8 cellular contexts compared by ENCODE assay signal in genomic region chr1:11924334-11925195, GRCh38. TPM values are rescaled to one million over a fixed set of nuclear protein-coding genes. Genes with fewer than 3 reads are reported as not detected.
DNase-seq lines count a peak whose midpoint lies in the region; ATAC-seq and TF ChIP-seq lines count a peak whose summit lies in the region.

No MANE protein-coding gene starts in this region.

- H3K9me2 ChIP-seq in MM.1S (replicated peaks; ENCODE audit: insufficient read depth, low read length), result no peaks in the 10 kb centered on the region

- H3K4me1 ChIP-seq in DND-41 (ENCODE audit: insufficient read depth, low read length), result peaks cover 47% of the 10 kb centered on the region
- H3K4me1 ChIP-seq in MM.1S (ENCODE audit: low read length), result peaks cover 5% of the 10 kb centered on the region; the same call in 1 of the 2 replicates
- H3K4me1 ChIP-seq in effector memory CD4-positive, alpha-beta T cell (ENCODE audit: control insufficient read depth, insufficient read depth, low read length, poor library complexity, severe bottlenecking), result peaks cover 9% of the 10 kb centered on the region
- peaks cover 20% of the 10 kb centered on the region for H3K4me1 ChIP-seq in osteoblast (ENCODE audit: insufficient read depth, low read length)

- H3K27ac ChIP-seq in DND-41 (ENCODE audit: low read length), result peak overlapping the region; percentile 47
- peak overlapping the region; percentile 41; the same call in 1 of the 2 replicates for H3K27ac ChIP-seq in MM.1S (ENCODE audit: low read length)
- H3K27ac ChIP-seq in effector memory CD4-positive, alpha-beta T cell (ENCODE audit: insufficient read depth, low read length, poor library complexity, severe bottlenecking), result peak overlapping the region; percentile 5
- H3K27ac ChIP-seq in osteoblast (ENCODE audit: low read depth, low read length), result no peak overlapping the region

- H3F3A ChIP-seq in MM.1S (ENCODE audit: insufficient read depth, low read length), result peaks cover 7% of the 10 kb centered on the region

- H3K4me2 ChIP-seq in DND-41 (ENCODE audit: insufficient read depth, low read length), result peak overlapping the region; percentile 94
- H3K4me2 ChIP-seq in MM.1S (ENCODE audit: low read depth, low read length), result peak overlapping the region; percentile 98
- peak overlapping the region; percentile 92 for H3K4me2 ChIP-seq in osteoblast (ENCODE audit: insufficient read depth, low read length)

- ATAC-seq in DND-41 (ENCODE audit: insufficient read depth, low read depth) (peak; percentile 4; the same call in 1 of the 3 replicates), HG03378 (IDR thresholded peaks at IDR 0.05; ENCODE audit: unreplicated experiment) (no peak)

- H2AFZ ChIP-seq in DND-41 (ENCODE audit: low read depth, low read length), result no peak overlapping the region
- H2AFZ ChIP-seq in MM.1S (ENCODE audit: low read length), result no peak overlapping the region
- H2AFZ ChIP-seq in osteoblast (ENCODE audit: low read length), result no peak overlapping the region

- H3K9me3 ChIP-seq in DND-41 (ENCODE audit: insufficient read depth, low read length, severe bottlenecking) (no peaks in the 10 kb centered on the region), MM.1S (replicated peaks; ENCODE audit: insufficient read depth, low read length) (no peaks in the 10 kb centered on the region), osteoblast (ENCODE audit: low read depth, low read length) (no peaks in the 10 kb centered on the region)
- H3K9me3 ChIP-seq in effector memory CD4-positive, alpha-beta T cell (ENCODE audit: control insufficient read depth, low read length), result no peaks in the 10 kb centered on the region

- intact Hi-C loops in head of caudate nucleus (cut with DNase I), result no loop called here

- peak overlapping the region; percentile 40 to 62; a peak in 3 of 4 replicates for H3K4me3 ChIP-seq in DND-41 (ENCODE audit: low read depth in 1 of 2, low read length in 2 of 2)
- H3K4me3 ChIP-seq in MM.1S (ENCODE audit: low read length), result peak overlapping the region; percentile 57
- peak overlapping the region; percentile 51 for H3K4me3 ChIP-seq in effector memory CD4-positive, alpha-beta T cell (ENCODE audit: insufficient read depth, low read depth, low read length, poor library complexity, severe bottlenecking)
- peak overlapping the region; percentile 68 for H3K4me3 ChIP-seq in osteoblast (ENCODE audit: insufficient read depth, low read length)

- DNase-seq in DND-41, result no peak
- peak; percentile 64 for DNase-seq in MM.1S
- no peak for DNase-seq in effector memory CD4-positive, alpha-beta T cell
- peak; percentile 88 for DNase-seq in osteoblast (ENCODE audit: insufficient read length, low spot score, missing footprints)
- no peak for DNase-seq in head of caudate nucleus
- no peak for DNase-seq in DMS153 treated with DMSO at 0.1 percent for 48 hours (lab: John Stamatoyannopoulos, UW; ENCODE audit: unreplicated experiment)
- DNase-seq in stimulated activated CD4-positive, alpha-beta T cell treated with anti-CD3 and anti-CD28 coated beads, Interleukin-12 subunit alpha, Interleukin-12 subunit beta, amount 100 ng/mL, for 4 hours, result no peak

- peaks cover 47% of the 10 kb centered on the region for H4K20me1 ChIP-seq in DND-41 (ENCODE audit: insufficient read depth, low read length)
- 0 out of 2 replicates have a peak, but pooled peaks cover 5% of the 10 kb centered on the region for H4K20me1 ChIP-seq in MM.1S (ENCODE audit: insufficient read depth, low read length)
- peaks cover 36% of the 10 kb centered on the region for H4K20me1 ChIP-seq in osteoblast (ENCODE audit: insufficient read depth, low read length)

- H3K36me3 ChIP-seq in DND-41 (ENCODE audit: insufficient read depth, low read length), result peaks cover 52% of the 10 kb centered on the region
- no peaks in the 10 kb centered on the region; the same call in 1 of the 2 replicates for H3K36me3 ChIP-seq in MM.1S (replicated peaks; ENCODE audit: insufficient read depth, low read length)
- H3K36me3 ChIP-seq in effector memory CD4-positive, alpha-beta T cell (ENCODE audit: control insufficient read depth, insufficient read depth, low read length), result peaks cover 28% of the 10 kb centered on the region
- peaks cover 28% of the 10 kb centered on the region for H3K36me3 ChIP-seq in osteoblast (ENCODE audit: insufficient read depth, low read length)

- peaks cover 53% of the 10 kb centered on the region for H3K79me2 ChIP-seq in DND-41 (ENCODE audit: insufficient read depth, low read length)
- peaks cover 58% of the 10 kb centered on the region for H3K79me2 ChIP-seq in MM.1S (ENCODE audit: low read length)
- H3K79me2 ChIP-seq in osteoblast (ENCODE audit: insufficient read depth, low read length), result peaks cover 40% of the 10 kb centered on the region

- H3K27me3 ChIP-seq in DND-41 (ENCODE audit: insufficient read depth, low read length, poor library complexity) (no peaks in the 10 kb centered on the region), MM.1S (replicated peaks; ENCODE audit: insufficient read depth, low read length) (no peaks in the 10 kb centered on the region), osteoblast (ENCODE audit: insufficient read depth, low read length) (no peaks in the 10 kb centered on the region)
- no peaks in the 10 kb centered on the region for H3K27me3 ChIP-seq in effector memory CD4-positive, alpha-beta T cell (replicated peaks; ENCODE audit: control insufficient read depth, insufficient read depth, low read length, poor library complexity, severe bottlenecking)

- H3K9ac ChIP-seq in DND-41 (ENCODE audit: low read depth, low read length), result peak overlapping the region; percentile 66
- H3K9ac ChIP-seq in MM.1S (ENCODE audit: low read length), result peak overlapping the region; percentile 45; the same call in 1 of the 2 replicates

- TF ChIP-seq CTCF in DND-41 (IDR thresholded peaks at IDR 0.05; ENCODE audit: borderline replicate concordance, extremely low read depth, low read length, poor library complexity, severe bottlenecking) (no peak), MM.1S (IDR thresholded peaks at IDR 0.05; ENCODE audit: low read length) (no peak), osteoblast (IDR thresholded peaks at IDR 0.05; ENCODE audit: extremely low read depth, low read depth, low read length) (no peak)

RNA-seq across cellular contexts. Expression of gene KIAA2013, which starts 1.7 kb away (rescaled TPM):
- 51.6 and 64.1 TPM in 2 replicates for total RNA-seq in osteoblast

RNA-seq across cellular contexts. Expression of gene PLOD1, which starts 10.0 kb away (rescaled TPM):
- 242 and 281 TPM in 2 replicates for total RNA-seq in osteoblast

RNA-seq across cellular contexts. Expression of gene MFN2, which starts 55.7 kb away (rescaled TPM):
- 46.0 and 51.0 TPM in 2 replicates for total RNA-seq in osteoblast

Comparison
In these comparisons a context has a peak if more than half of its experiments do, and no peak if none do; other contexts are left out.
1. DNase-seq: peak in MM.1S (single experiment) and osteoblast (single experiment); none in DND-41 (single experiment), effector memory CD4-positive, alpha-beta T cell (0 of 3), head of caudate nucleus (0 of 42), DMS153 treated with DMSO at 0.1 percent for 48 hours (single experiment) and stimulated activated CD4-positive, alpha-beta T cell treated with anti-CD3 and anti-CD28 coated beads, Interleukin-12 subunit alpha, Interleukin-12 subunit beta, amount 100 ng/mL, for 4 hours (single experiment).
2. Peak in every context shown above with its lines, with median percentiles within 50 percentile points of each other: H3K4me2 ChIP-seq and H3K4me3 ChIP-seq.